Comparison of ENCODE assay signal across 13 cellular contexts in genomic region chr3:195763248-195763830, GRCh38. TPM values are rescaled to one million over a fixed set of nuclear protein-coding genes. Genes with fewer than 3 reads are reported as not detected.
"Had no signal": no experiment of that assay in that cellular context is flagged by ENCODE, and none has a peak within 500 bp of the region (broad histone marks: within the 10 kb centered on the region; RNA-seq: fewer than 3 reads in every experiment).

No MANE protein-coding gene starts in this region.

- H3K27ac ChIP-seq: body of pancreas, ovary, stomach, thoracic aorta had no signal

- DNase-seq: activated naive CD4-positive, alpha-beta T cell treated with Interleukin-2 at 50 U/mL for 16 hours; body of pancreas; effector memory CD8-positive, alpha-beta T cell; erythroblast; immature natural killer cell; ovary; stomach had no signal

- H3K4me1 Mint-ChIP-seq: memory B cell had no signal

- H3K4me3 ChIP-seq: body of pancreas, ovary, stomach, thoracic aorta had no signal

- H3K9me3 ChIP-seq: body of pancreas, ovary, stomach, thoracic aorta had no signal

- H3K27me3 ChIP-seq: body of pancreas, ovary had no signal

- H3K4me1 ChIP-seq: body of pancreas had no signal

- H3K36me3 Mint-ChIP-seq: immature natural killer cell, memory B cell had no signal

- H3K9me3 Mint-ChIP-seq: activated T-helper 1 cell treated with anti-CD3 and anti-CD28 coated beads, Interleukin-12 subunit alpha, Interleukin-12 subunit beta, Interleukin-2, Interleukin-4 antibody, amounts not matched to agents 30 ng/mL and 10 ng/mL and 1 ng/mL, durations not matched to agents 14 hours and 24 hours and 36 hours; dendritic cell treated with granulocyte-macrophage colony-stimulating factor and Interleukin-4, amounts not matched to agents 40 ng/mL and 50 ng/mL, for 4 days; effector memory CD8-positive, alpha-beta T cell; immature natural killer cell; memory B cell had no signal

- ATAC-seq: body of pancreas; effector memory CD8-positive, alpha-beta T cell; left cardiac atrium had no signal

- H3K27ac Mint-ChIP-seq: activated T-helper 1 cell treated with anti-CD3 and anti-CD28 coated beads, Interleukin-12 subunit alpha, Interleukin-12 subunit beta, Interleukin-2, Interleukin-4 antibody, amounts not matched to agents 30 ng/mL and 10 ng/mL and 1 ng/mL, durations not matched to agents 14 hours and 24 hours and 36 hours; dendritic cell treated with granulocyte-macrophage colony-stimulating factor and Interleukin-4, amounts not matched to agents 40 ng/mL and 50 ng/mL, for 4 days; effector memory CD8-positive, alpha-beta T cell; immature natural killer cell; memory B cell had no signal

- H3K36me3 ChIP-seq: ovary, stomach, thoracic aorta had no signal

- H3K4me3 Mint-ChIP-seq: activated T-helper 1 cell treated with anti-CD3 and anti-CD28 coated beads, Interleukin-12 subunit alpha, Interleukin-12 subunit beta, Interleukin-2, Interleukin-4 antibody, amounts not matched to agents 30 ng/mL and 10 ng/mL and 1 ng/mL, durations not matched to agents 14 hours and 24 hours and 36 hours; dendritic cell treated with granulocyte-macrophage colony-stimulating factor and Interleukin-4, amounts not matched to agents 40 ng/mL and 50 ng/mL, for 4 days; effector memory CD8-positive, alpha-beta T cell; memory B cell had no signal

RNA-seq across cellular contexts. Expression of gene MUC4, which starts 48.4 kb away (rescaled TPM):
- total RNA-seq: body of pancreas, left cardiac atrium, thoracic aorta had no signal
- polyA plus RNA-seq: neural cell had no signal
